18 cellular contexts compared by ENCODE assay signal in genomic region chr11:75155570-75156422, GRCh38. TPM values are rescaled to one million over a fixed set of nuclear protein-coding genes. Genes with fewer than 3 reads are reported as not detected.
A peak's percentile ranks its signal among the peaks of the same experiment; 100 is the strongest.
DNase-seq lines count a peak whose midpoint lies in the region; ATAC-seq, FAIRE-seq and TF ChIP-seq lines count a peak whose summit lies in the region.
"Had no signal": no experiment of that assay in that cellular context is flagged by ENCODE, and none has a peak within 500 bp of the region (broad histone marks: within the 10 kb centered on the region; RNA-seq: fewer than 3 reads in every experiment).

No MANE protein-coding gene starts in this region.

- ATAC-seq in left lung, result no peak
- no peak for ATAC-seq in GM18861 (IDR thresholded peaks at IDR 0.05; ENCODE audit: unreplicated experiment)
- no peak for ATAC-seq in HG03139 (IDR thresholded peaks at IDR 0.05; ENCODE audit: unreplicated experiment)
- ATAC-seq: activated naive CD8-positive, alpha-beta T cell treated with anti-CD3 and anti-CD28 coated beads, Interleukin-2, amount 50 U/mL, for 24 hours; stimulated activated naive CD8-positive, alpha-beta T cell treated with anti-CD3 and anti-CD28 coated beads, Interleukin-15, Interleukin-2, amounts not matched to agents 100 U/mL and 50 U/mL, for 24 hours had no signal

- intact Hi-C loops in left lung (cut with DNase I), result no loop called here
- intact Hi-C loops in testis (cut with DNase I; ENCODE audit: low total_unique reads), result no loop called here

- DNase-seq in HuH-7.5 (ENCODE audit: low spot score), result peak; percentile 72
- DNase-seq in left lung, result no peak
- no peak for DNase-seq in testis
- no peak for DNase-seq in GM12892 (ENCODE audit: insufficient read length)
- no peak for DNase-seq in anterior cingulate cortex (lab: John Stamatoyannopoulos, UW)
- DNase-seq: activated CD4-positive, alpha-beta T cell treated with anti-CD3 and anti-CD28 coated beads, Interleukin-2, amount 10 ng/mL, durations not matched to agents 7 days and 5 days; activated naive CD8-positive, alpha-beta T cell treated with anti-CD3 and anti-CD28 coated beads, Interleukin-2, amount 50 U/mL, for 24 hours; activated T-cell treated with anti-CD3 and anti-CD28 coated beads, Interleukin-2, amount 50 U/mL, for 1 hour; dermis blood vessel endothelial cell; DMS79; hippocampal formation; stimulated activated naive CD8-positive, alpha-beta T cell treated with anti-CD3 and anti-CD28 coated beads, Interleukin-15, Interleukin-2, amounts not matched to agents 100 U/mL and 50 U/mL, for 24 hours had no signal

- FAIRE-seq in GM12892 (lab: Jason Lieb, UNC), result no peak

- H3K4me1 ChIP-seq in left lung (peaks cover 4 to 62% of the 10 kb centered on the region in 2 donors), testis (peaks cover 37% of the 10 kb centered on the region)
- H3K4me1 ChIP-seq: neural progenitor cell had no signal

- whole genome bisulfite sequencing in testis, 2 donors, result 47 to 65% methylated on average over 12 to 13 of the region's 13 CpGs

- H3K4me3 ChIP-seq in left lung (peak overlapping the region in 1 of 2 donors; percentile 53), testis (no peak overlapping the region)
- H3K4me3 ChIP-seq: neural progenitor cell had no signal

- H3K36me3 ChIP-seq in left lung (peaks cover 0 to 24% of the 10 kb centered on the region in 2 donors), testis (ENCODE audit: low read depth, missing control alignments) (no peaks in the 10 kb centered on the region)
- H3K36me3 ChIP-seq: neural progenitor cell had no signal

- H3K27me3 ChIP-seq in left lung, result no peaks in the 10 kb centered on the region
- no peaks in the 10 kb centered on the region for H3K27me3 ChIP-seq in testis
- H3K27me3 ChIP-seq: neural progenitor cell had no signal

- H3K27ac ChIP-seq in cingulate gyrus (ENCODE audit: low read depth, low read length) (peak overlapping the region; percentile 47), left lung (peak overlapping the region; percentile 19 to 48), testis (peak overlapping the region; percentile 42 to 72)
- H3K27ac ChIP-seq: neural progenitor cell had no signal

- TF ChIP-seq POLR2A in testis (IDR thresholded peaks at IDR 0.05) (no peak), GM12892 (IDR thresholded peaks at IDR 0.05; ENCODE audit: low read depth, low read length) (no peak)

- H3K9me3 ChIP-seq in left lung (no peaks in the 10 kb centered on the region), testis (no peaks in the 10 kb centered on the region)

- TF ChIP-seq CTCF in left lung (IDR thresholded peaks at IDR 0.05) (no peak), testis (IDR thresholded peaks at IDR 0.05) (no peak)

RNA-seq across cellular contexts. Expression of gene SLCO2B1, which starts 4.9 kb away (rescaled TPM):
- 100 to 1,000 TPM; 145 to 220 TPM for total RNA-seq in left lung
- 10 to 100 TPM; 33.2 to 46.2 TPM for total RNA-seq in testis
- 18.2 TPM for polyA plus RNA-seq in testis (ENCODE audit: insufficient read depth, low read depth, low replicate concordance)
- polyA plus RNA-seq in GM12892 (2012; ENCODE audit: missing spikeins), result 2.0 TPM
- total RNA-seq: HT1080 had no signal

RNA-seq across cellular contexts. Expression of gene OR2AT4, which starts 59.1 kb away (rescaled TPM):
- not detected for total RNA-seq in left lung
- under 1 TPM; 0.94 to 0.99 TPM for total RNA-seq in testis
- polyA plus RNA-seq in testis (ENCODE audit: insufficient read depth, low read depth, low replicate concordance), result 0.04 TPM
- not detected for polyA plus RNA-seq in GM12892 (2012; ENCODE audit: missing spikeins)
- total RNA-seq: activated CD4-positive, alpha-beta T cell treated with anti-CD3 and anti-CD28 coated beads, Interleukin-2, amount 10 ng/mL, durations not matched to agents 7 days and 5 days; dermis blood vessel endothelial cell; HT1080; lung microvascular endothelial cell had no signal
